1 cellular context compared by ENCODE assay signal in the genomic region with DNA sequence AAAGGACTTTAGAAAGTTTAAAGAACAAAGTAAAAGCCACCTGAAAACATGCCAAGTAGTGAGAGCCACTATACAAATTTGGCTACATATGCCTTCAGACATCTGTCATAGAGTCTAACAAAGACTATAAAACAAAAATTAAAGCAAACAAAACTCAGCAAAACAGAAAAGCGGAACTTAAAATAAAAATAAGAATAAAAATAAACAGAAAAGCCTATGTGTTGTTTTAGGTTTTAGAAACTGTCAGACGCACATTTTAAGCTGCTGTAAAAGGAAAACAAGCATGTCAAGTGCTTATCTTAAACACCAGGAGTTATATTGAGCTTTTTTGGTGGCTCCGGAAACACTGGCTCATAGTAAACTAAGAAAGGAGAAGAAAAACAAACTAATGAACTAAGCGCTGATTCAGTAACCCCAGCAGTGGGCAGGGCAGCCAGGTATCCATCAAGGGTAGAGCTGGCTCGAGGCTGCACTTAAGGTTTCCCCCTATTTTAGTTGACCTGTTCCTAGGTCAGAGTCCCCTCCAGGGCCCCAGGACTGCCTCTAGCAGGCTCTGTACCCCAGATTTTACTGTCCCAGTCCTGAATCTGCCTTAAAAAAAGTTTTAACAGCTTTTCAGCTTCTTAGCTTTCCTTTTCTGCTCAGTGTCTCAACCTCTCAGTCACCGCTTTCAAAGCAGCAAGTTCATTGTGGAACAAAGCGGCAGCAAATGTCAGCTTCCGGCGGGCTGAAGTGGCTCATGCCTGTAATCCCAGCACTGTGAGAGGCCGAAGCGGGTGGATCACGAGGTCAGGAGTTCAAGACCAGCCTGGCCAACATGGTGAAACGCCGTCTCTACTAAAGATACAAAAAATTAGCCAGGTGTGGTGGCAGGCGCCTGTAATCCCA.
TF ChIP-seq lines count a peak whose summit lies in the region.

No MANE protein-coding gene starts in this region.

TF ChIP-seq in K562, 482 proteins besides CTCF, POLR2A, EP300 and RAD21 (continued from another document and continues in another):
- no peak for TF ChIP-seq MCM7 (IDR thresholded peaks at IDR 0.05)
- TF ChIP-seq XRCC4 (IDR thresholded peaks at IDR 0.05; ENCODE audit: extremely low read depth, insufficient read depth, insufficient read length), result no peak
- TF ChIP-seq MYNN (IDR thresholded peaks at IDR 0.05), result no peak
- TF ChIP-seq MYNN (CRISPR knock-in tag; IDR thresholded peaks at IDR 0.05), result no peak
- TF ChIP-seq, protein P1, sequence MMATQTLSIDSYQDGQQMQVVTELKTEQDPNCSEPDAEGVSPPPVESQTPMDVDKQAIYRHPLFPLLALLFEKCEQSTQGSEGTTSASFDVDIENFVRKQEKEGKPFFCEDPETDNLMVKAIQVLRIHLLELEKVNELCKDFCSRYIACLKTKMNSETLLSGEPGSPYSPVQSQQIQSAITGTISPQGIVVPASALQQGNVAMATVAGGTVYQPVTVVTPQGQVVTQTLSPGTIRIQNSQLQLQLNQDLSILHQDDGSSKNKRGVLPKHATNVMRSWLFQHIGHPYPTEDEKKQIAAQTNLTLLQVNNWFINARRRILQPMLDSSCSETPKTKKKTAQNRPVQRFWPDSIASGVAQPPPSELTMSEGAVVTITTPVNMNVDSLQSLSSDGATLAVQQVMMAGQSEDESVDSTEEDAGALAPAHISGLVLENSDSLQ (IDR thresholded peaks at IDR 0.05), result peak; percentile 78
- peak; percentile 64 for TF ChIP-seq KDM5B (IDR thresholded peaks at IDR 0.05; ENCODE audit: insufficient replicate concordance, low read depth, low read length)
- TF ChIP-seq NEUROD1 (IDR thresholded peaks at IDR 0.05; ENCODE audit: borderline replicate concordance, low read depth, low read length, partially characterized antibody), result no peak
- peak; percentile 81 for TF ChIP-seq SMARCE1 (IDR thresholded peaks at IDR 0.05)
- TF ChIP-seq POU5F1 (IDR thresholded peaks at IDR 0.05; ENCODE audit: borderline replicate concordance, low read depth, low read length, partially characterized antibody), result no peak
- no peak for TF ChIP-seq RBM34 (IDR thresholded peaks at IDR 0.05; ENCODE audit: borderline replicate concordance, insufficient read depth, low read length)
- TF ChIP-seq CBX3 (IDR thresholded peaks at IDR 0.05; ENCODE audit: borderline replicate concordance in 1 of 2, low read length in 2 of 2), result no peak
- TF ChIP-seq ZC3H11A (IDR thresholded peaks at IDR 0.05; ENCODE audit: low read depth, low read length), result no peak
- TF ChIP-seq CEBPG (CRISPR knock-in tag; IDR thresholded peaks at IDR 0.05), result no peak
- no peak for TF ChIP-seq CEBPG (tag; conservative IDR thresholded peaks at IDR 0.05 in 1 of 2, IDR thresholded peaks at IDR 0.05 in 1 of 2)
- no peak for TF ChIP-seq ZNF785 (CRISPR knock-in tag; IDR thresholded peaks at IDR 0.05)
- no peak for TF ChIP-seq NR2F6 (CRISPR knock-in tag; IDR thresholded peaks at IDR 0.05)
- no peak for TF ChIP-seq ZNF347 (CRISPR knock-in tag; IDR thresholded peaks at IDR 0.05; ENCODE audit: low read depth)
- TF ChIP-seq, protein P2, sequence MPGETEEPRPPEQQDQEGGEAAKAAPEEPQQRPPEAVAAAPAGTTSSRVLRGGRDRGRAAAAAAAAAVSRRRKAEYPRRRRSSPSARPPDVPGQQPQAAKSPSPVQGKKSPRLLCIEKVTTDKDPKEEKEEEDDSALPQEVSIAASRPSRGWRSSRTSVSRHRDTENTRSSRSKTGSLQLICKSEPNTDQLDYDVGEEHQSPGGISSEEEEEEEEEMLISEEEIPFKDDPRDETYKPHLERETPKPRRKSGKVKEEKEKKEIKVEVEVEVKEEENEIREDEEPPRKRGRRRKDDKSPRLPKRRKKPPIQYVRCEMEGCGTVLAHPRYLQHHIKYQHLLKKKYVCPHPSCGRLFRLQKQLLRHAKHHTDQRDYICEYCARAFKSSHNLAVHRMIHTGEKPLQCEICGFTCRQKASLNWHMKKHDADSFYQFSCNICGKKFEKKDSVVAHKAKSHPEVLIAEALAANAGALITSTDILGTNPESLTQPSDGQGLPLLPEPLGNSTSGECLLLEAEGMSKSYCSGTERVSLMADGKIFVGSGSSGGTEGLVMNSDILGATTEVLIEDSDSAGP (CRISPR knock-in tag; IDR thresholded peaks at IDR 0.05), result no peak
- TF ChIP-seq, protein P3, sequence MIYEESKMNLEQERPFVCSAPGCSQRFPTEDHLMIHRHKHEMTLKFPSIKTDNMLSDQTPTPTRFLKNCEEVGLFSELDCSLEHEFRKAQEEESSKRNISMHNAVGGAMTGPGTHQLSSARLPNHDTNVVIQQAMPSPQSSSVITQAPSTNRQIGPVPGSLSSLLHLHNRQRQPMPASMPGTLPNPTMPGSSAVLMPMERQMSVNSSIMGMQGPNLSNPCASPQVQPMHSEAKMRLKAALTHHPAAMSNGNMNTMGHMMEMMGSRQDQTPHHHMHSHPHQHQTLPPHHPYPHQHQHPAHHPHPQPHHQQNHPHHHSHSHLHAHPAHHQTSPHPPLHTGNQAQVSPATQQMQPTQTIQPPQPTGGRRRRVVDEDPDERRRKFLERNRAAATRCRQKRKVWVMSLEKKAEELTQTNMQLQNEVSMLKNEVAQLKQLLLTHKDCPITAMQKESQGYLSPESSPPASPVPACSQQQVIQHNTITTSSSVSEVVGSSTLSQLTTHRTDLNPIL (CRISPR knock-in tag; IDR thresholded peaks at IDR 0.05), result no peak
- TF ChIP-seq ZNF140 (CRISPR knock-in tag; IDR thresholded peaks at IDR 0.05), result no peak
- TF ChIP-seq, protein P4, sequence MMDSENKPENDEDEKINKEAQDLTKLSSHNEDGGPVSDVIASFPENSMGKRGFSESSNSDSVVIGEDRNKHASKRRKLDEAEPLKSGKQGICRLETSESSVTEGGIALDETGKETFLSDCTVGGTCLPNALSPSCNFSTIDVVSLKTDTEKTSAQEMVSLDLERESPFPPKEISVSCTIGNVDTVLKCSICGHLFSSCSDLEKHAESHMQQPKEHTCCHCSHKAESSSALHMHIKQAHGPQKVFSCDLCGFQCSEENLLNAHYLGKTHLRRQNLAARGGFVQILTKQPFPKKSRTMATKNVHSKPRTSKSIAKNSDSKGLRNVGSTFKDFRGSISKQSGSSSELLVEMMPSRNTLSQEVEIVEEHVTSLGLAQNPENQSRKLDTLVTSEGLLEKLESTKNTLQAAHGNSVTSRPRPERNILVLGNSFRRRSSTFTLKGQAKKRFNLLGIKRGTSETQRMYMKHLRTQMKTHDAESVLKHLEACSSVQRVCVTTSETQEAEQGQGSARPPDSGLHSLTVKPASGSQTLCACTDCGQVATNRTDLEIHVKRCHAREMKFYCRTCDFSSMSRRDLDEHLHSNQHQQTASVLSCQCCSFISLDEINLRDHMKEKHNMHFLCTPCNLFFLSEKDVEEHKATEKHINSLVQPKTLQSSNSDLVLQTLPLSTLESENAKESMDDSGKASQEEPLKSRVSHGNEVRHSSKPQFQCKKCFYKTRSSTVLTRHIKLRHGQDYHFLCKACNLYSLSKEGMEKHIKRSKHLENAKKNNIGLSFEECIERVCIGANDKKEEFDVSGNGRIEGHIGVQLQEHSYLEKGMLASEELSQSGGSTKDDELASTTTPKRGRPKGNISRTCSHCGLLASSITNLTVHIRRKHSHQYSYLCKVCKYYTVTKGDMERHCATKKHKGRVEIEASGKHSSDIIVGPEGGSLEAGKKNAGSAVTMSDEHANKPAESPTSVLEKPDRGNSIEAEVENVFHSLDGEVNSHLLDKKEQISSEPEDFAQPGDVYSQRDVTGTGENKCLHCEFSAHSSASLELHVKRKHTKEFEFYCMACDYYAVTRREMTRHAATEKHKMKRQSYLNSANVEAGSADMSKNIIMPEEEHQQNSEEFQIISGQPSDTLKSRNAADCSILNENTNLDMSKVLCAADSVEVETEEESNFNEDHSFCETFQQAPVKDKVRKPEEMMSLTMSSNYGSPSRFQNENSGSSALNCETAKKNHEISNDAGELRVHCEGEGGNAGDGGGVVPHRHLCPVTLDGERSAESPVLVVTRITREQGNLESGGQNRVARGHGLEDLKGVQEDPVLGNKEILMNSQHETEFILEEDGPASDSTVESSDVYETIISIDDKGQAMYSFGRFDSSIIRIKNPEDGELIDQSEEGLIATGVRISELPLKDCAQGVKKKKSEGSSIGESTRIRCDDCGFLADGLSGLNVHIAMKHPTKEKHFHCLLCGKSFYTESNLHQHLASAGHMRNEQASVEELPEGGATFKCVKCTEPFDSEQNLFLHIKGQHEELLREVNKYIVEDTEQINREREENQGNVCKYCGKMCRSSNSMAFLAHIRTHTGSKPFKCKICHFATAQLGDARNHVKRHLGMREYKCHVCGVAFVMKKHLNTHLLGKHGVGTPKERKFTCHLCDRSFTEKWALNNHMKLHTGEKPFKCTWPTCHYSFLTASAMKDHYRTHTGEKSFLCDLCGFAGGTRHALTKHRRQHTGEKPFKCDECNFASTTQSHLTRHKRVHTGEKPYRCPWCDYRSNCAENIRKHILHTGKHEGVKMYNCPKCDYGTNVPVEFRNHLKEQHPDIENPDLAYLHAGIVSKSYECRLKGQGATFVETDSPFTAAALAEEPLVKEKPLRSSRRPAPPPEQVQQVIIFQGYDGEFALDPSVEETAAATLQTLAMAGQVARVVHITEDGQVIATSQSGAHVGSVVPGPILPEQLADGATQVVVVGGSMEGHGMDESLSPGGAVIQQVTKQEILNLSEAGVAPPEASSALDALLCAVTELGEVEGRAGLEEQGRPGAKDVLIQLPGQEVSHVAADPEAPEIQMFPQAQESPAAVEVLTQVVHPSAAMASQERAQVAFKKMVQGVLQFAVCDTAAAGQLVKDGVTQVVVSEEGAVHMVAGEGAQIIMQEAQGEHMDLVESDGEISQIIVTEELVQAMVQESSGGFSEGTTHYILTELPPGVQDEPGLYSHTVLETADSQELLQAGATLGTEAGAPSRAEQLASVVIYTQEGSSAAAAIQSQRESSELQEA (IDR thresholded peaks at IDR 0.05; ENCODE audit: low read depth), result no peak
- no peak for TF ChIP-seq HDAC8 (tag; IDR thresholded peaks at IDR 0.05)
- TF ChIP-seq ZNF766 (CRISPR knock-in tag; conservative IDR thresholded peaks at IDR 0.05), result 0 out of 2 replicates have a peak, but pooled peaks have one; percentile 15
- TF ChIP-seq ZNF431 (CRISPR knock-in tag; IDR thresholded peaks at IDR 0.05), result no peak
- TF ChIP-seq NFE2L1 (tag; IDR thresholded peaks at IDR 0.05; ENCODE audit: borderline replicate concordance, low read depth), result no peak
- TF ChIP-seq KAT8 (IDR thresholded peaks at IDR 0.05; ENCODE audit: low read depth), result no peak
- no peak for TF ChIP-seq BRCA1 (IDR thresholded peaks at IDR 0.05)
- no peak for TF ChIP-seq BRCA1 (CRISPR knock-in tag; IDR thresholded peaks at IDR 0.05)
- TF ChIP-seq NFYB (IDR thresholded peaks at IDR 0.05; ENCODE audit: extremely low read depth, insufficient read length), result no peak
- no peak for TF ChIP-seq ILF3 (IDR thresholded peaks at IDR 0.05; ENCODE audit: borderline replicate concordance)
- no peak for TF ChIP-seq ZNF583 (CRISPR knock-in tag; IDR thresholded peaks at IDR 0.05)
- TF ChIP-seq, protein P5, sequence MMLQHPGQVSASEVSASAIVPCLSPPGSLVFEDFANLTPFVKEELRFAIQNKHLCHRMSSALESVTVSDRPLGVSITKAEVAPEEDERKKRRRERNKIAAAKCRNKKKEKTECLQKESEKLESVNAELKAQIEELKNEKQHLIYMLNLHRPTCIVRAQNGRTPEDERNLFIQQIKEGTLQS (IDR thresholded peaks at IDR 0.05), result peak; percentile 29; the same call in 1 of the 2 replicates
- TF ChIP-seq, protein P5 (CRISPR knock-in tag; conservative IDR thresholded peaks at IDR 0.05), result no peak
- TF ChIP-seq, protein P6, sequence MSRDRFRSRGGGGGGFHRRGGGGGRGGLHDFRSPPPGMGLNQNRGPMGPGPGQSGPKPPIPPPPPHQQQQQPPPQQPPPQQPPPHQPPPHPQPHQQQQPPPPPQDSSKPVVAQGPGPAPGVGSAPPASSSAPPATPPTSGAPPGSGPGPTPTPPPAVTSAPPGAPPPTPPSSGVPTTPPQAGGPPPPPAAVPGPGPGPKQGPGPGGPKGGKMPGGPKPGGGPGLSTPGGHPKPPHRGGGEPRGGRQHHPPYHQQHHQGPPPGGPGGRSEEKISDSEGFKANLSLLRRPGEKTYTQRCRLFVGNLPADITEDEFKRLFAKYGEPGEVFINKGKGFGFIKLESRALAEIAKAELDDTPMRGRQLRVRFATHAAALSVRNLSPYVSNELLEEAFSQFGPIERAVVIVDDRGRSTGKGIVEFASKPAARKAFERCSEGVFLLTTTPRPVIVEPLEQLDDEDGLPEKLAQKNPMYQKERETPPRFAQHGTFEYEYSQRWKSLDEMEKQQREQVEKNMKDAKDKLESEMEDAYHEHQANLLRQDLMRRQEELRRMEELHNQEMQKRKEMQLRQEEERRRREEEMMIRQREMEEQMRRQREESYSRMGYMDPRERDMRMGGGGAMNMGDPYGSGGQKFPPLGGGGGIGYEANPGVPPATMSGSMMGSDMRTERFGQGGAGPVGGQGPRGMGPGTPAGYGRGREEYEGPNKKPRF (IDR thresholded peaks at IDR 0.05; ENCODE audit: low read depth, low read length), result no peak
- TF ChIP-seq, protein P7, sequence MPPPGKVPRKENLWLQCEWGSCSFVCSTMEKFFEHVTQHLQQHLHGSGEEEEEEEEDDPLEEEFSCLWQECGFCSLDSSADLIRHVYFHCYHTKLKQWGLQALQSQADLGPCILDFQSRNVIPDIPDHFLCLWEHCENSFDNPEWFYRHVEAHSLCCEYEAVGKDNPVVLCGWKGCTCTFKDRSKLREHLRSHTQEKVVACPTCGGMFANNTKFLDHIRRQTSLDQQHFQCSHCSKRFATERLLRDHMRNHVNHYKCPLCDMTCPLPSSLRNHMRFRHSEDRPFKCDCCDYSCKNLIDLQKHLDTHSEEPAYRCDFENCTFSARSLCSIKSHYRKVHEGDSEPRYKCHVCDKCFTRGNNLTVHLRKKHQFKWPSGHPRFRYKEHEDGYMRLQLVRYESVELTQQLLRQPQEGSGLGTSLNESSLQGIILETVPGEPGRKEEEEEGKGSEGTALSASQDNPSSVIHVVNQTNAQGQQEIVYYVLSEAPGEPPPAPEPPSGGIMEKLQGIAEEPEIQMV (tag; conservative IDR thresholded peaks at IDR 0.05; ENCODE audit: low read depth), result no peak
- no peak for TF ChIP-seq ZNF551 (CRISPR knock-in tag; IDR thresholded peaks at IDR 0.05)
- TF ChIP-seq, protein P8, sequence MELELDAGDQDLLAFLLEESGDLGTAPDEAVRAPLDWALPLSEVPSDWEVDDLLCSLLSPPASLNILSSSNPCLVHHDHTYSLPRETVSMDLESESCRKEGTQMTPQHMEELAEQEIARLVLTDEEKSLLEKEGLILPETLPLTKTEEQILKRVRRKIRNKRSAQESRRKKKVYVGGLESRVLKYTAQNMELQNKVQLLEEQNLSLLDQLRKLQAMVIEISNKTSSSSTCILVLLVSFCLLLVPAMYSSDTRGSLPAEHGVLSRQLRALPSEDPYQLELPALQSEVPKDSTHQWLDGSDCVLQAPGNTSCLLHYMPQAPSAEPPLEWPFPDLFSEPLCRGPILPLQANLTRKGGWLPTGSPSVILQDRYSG (tag; conservative IDR thresholded peaks at IDR 0.05; ENCODE audit: low read depth), result no peak
- TF ChIP-seq SUPT5H (IDR thresholded peaks at IDR 0.05), result no peak
- TF ChIP-seq TSC22D4 (tag; IDR thresholded peaks at IDR 0.05), result no peak
- peak; percentile 7; the same call in 1 of the 2 replicates for TF ChIP-seq ZNF24 (IDR thresholded peaks at IDR 0.05)
- no peak for TF ChIP-seq CCAR2 (IDR thresholded peaks at IDR 0.05; ENCODE audit: low read depth, low read length)
